ENCODE assay signal across 22 cellular contexts in genomic region chr6:125175459-125175858, GRCh38. TPM values are rescaled to one million over a fixed set of nuclear protein-coding genes. Genes with fewer than 3 reads are reported as not detected.
DNase-seq lines count a peak whose midpoint lies in the region; TF ChIP-seq lines count a peak whose summit lies in the region.
"Had no signal": no experiment of that assay in that cellular context is flagged by ENCODE, and none has a peak within 500 bp of the region (broad histone marks: within the 10 kb centered on the region; RNA-seq: fewer than 3 reads in every experiment).

No MANE protein-coding gene starts in this region.

- no peaks in the 10 kb centered on the region for H3K36me3 Mint-ChIP-seq in type B pancreatic cell
- H3K36me3 Mint-ChIP-seq: CD14-positive monocyte; CD4-positive, alpha-beta memory T cell; CD4-positive, CD25-positive, alpha-beta regulatory T cell; CD8-positive, alpha-beta memory T cell had no signal

- TF ChIP-seq CTCF in VCaP (conservative IDR thresholded peaks at IDR 0.05) (no peak), type B pancreatic cell (conservative IDR thresholded peaks at IDR 0.05) (no peak)

- peak overlapping the region; percentile 19; the same call in 1 of the 2 replicates for H3K27ac ChIP-seq in VCaP
- H3K27ac ChIP-seq: BLaER1 had no signal

- no peak overlapping the region for H3K4me3 Mint-ChIP-seq in type B pancreatic cell
- H3K4me3 Mint-ChIP-seq: CD14-positive monocyte; CD4-positive, alpha-beta memory T cell; CD8-positive, alpha-beta memory T cell had no signal

- peak; percentile 52 for DNase-seq in NCI-H69 (lab: John Stamatoyannopoulos, UW)
- DNase-seq in activated CD8-positive, alpha-beta memory T cell treated with anti-CD3 and anti-CD28 coated beads, Interleukin-2, amount 50 U/mL, for 4 hours = no peak
- no peak for DNase-seq in T-helper 1 cell
- DNase-seq in type B pancreatic cell (ENCODE audit: extremely low spot score, unreplicated experiment) = no peak
- DNase-seq: 8988T; ACHN; BE2C; C1 segment of cervical spinal cord; CD4-positive, alpha-beta memory T cell; CD4-positive, CD25-positive, alpha-beta regulatory T cell; CD8-positive, alpha-beta memory T cell; COR-L47; DMS 273 treated with DMSO at 0.1 percent for 48 hours; DMS153; DMS53; DMS79; DND-41; EL; GDM1 had no signal

- peaks cover 6% of the 10 kb centered on the region for H3K4me1 Mint-ChIP-seq in type B pancreatic cell (ENCODE audit: unreplicated experiment)
- H3K4me1 Mint-ChIP-seq: CD4-positive, alpha-beta memory T cell; CD4-positive, CD25-positive, alpha-beta regulatory T cell; CD8-positive, alpha-beta memory T cell had no signal

- no peaks in the 10 kb centered on the region for H3K27me3 Mint-ChIP-seq in type B pancreatic cell

- no peaks in the 10 kb centered on the region for H3K9me3 Mint-ChIP-seq in type B pancreatic cell
- H3K9me3 Mint-ChIP-seq: CD14-positive monocyte; CD4-positive, CD25-positive, alpha-beta regulatory T cell had no signal

- H3K27ac Mint-ChIP-seq in type B pancreatic cell = no peak overlapping the region
- H3K27ac Mint-ChIP-seq: CD14-positive monocyte; CD4-positive, alpha-beta memory T cell; CD8-positive, alpha-beta memory T cell had no signal

RNA-seq across cellular contexts. Expression of gene TPD52L1, which starts 21.9 kb away (rescaled TPM):
- total RNA-seq in type B pancreatic cell (ENCODE audit: low replicate concordance) = 80.4 and 142 TPM in 2 replicates
- total RNA-seq: CD4-positive, CD25-positive, alpha-beta regulatory T cell; CD8-positive, alpha-beta memory T cell had no signal
